In the genomic region with DNA sequence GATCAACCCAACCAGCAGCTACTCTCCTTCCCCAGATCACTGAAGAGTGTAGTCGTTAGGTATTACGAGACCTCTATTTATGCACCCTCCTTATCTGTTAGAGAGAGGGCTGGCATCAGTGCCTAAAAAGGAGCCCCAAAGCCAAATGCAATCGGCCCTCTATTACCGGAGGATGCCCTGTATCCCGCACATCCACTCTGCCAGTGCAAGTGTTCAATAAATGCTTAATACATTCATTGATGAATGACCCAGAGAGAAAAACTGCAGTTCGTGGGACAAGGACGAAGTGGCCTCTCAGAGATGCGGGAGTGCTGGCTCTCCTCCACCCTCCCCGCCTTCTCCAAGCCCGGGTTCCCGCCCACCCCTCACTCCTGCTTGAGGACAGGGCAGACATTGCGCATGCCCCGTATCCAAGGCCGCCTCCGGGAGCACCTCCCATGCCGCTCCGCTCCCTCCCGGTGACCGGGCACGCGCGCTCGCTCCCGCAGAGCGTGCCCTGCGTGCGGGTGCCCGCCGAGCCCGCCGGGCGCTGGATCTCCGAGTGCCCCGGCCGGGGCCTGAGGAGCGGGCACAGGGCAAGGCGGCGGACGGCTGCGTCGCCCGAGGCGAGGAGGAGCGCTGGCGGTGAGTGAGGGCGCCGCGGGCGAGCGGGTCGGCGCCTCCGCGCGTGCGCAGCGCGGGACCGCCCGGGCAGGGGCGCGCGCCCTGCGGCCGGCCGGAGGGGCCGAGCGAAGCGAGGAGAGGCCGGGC, we compare ENCODE assay signal across 8 cellular contexts. TPM values are rescaled to one million over a fixed set of nuclear protein-coding genes. Genes with fewer than 3 reads are reported as not detected.
A peak's percentile ranks its signal among the peaks of the same experiment; 100 is the strongest.
DNase-seq lines count a peak whose midpoint lies in the region; ATAC-seq and TF ChIP-seq lines count a peak whose summit lies in the region.

No MANE protein-coding gene starts in this region.

- DNase-seq in Caki2 (ENCODE audit: low read depth) (peak; percentile 95), LNCaP clone FGC (ENCODE audit: low read depth) (peak; percentile 74), SHP77 (lab: John Stamatoyannopoulos, UW) (peak; percentile 96 to 98), right cardiac atrium (peak; percentile 93 to 97 (median 96)), pons (ENCODE audit: low spot score) (peak; percentile 94), aorta (peak; percentile 92 to 96)

- in situ Hi-C loops in Caki2 (cut with HindIII; ENCODE audit: low pct_unique_long_range_greater_than_20kb, low sequenced_read_pairs) = no loop called here

- H3K27ac ChIP-seq in angular gyrus (ENCODE audit: low read depth, low read length) (peak overlapping the region; percentile 96), right cardiac atrium (ENCODE audit: low read length) (peak overlapping the region; percentile 69), aorta (ENCODE audit: low read depth in 1 of 2, low read length in 2 of 2) (peak overlapping the region; percentile 43 to 84)

- peaks cover 7% of the 10 kb centered on the region for H3K4me1 ChIP-seq in right cardiac atrium (ENCODE audit: control insufficient read depth, insufficient read depth, low read length)
- H3K4me1 ChIP-seq in aorta (ENCODE audit: control insufficient read depth in 1 of 2, insufficient read depth in 2 of 2, low read length in 2 of 2) = peaks cover 0 to 2% of the 10 kb centered on the region in 2 donors

- H3K4me3 ChIP-seq in LNCaP clone FGC (ENCODE audit: low read depth, low read length) = peak overlapping the region; percentile 75
- peak overlapping the region; percentile 85 for H3K4me3 ChIP-seq in right cardiac atrium (ENCODE audit: low read length)
- H3K4me3 ChIP-seq in aorta (ENCODE audit: low read length in 2 of 2) = peak overlapping the region; percentile 62 to 89

- intact Hi-C loops in right cardiac atrium (cut with DNase I) (no loop called here), aorta (cut with DNase I) (no loop called here)

- no peak for TF ChIP-seq CTCF in LNCaP clone FGC (IDR thresholded peaks at IDR 0.05; ENCODE audit: control insufficient read depth, extremely low read depth, insufficient read depth)

- H3K27me3 ChIP-seq in right cardiac atrium (ENCODE audit: control insufficient read depth, insufficient read depth) (no peaks in the 10 kb centered on the region), aorta (ENCODE audit: control insufficient read depth in 1 of 2, insufficient read depth in 2 of 2, low read length in 1 of 2) (no peaks in the 10 kb centered on the region)

- peak; percentile 53 for ATAC-seq in GM21619 (IDR thresholded peaks at IDR 0.05; ENCODE audit: unreplicated experiment)
- ATAC-seq in right cardiac atrium = peak; percentile 98 to 99
- peak; percentile 96 for ATAC-seq in aorta (ENCODE audit: low FRiP score)

- WGBS in right cardiac atrium = under 1% methylated on average over 70 of the region's 70 CpGs
- 0 to 1% methylated on average over 63 to 70 of the region's 70 CpGs for WGBS in aorta, 2 donors

- H3K36me3 ChIP-seq in aorta (ENCODE audit: control insufficient read depth in 1 of 2, insufficient read depth in 2 of 2, low read length in 1 of 2) = no peaks in the 10 kb centered on the region

- H3K9me3 ChIP-seq in right cardiac atrium (ENCODE audit: control insufficient read depth, low read length) (no peaks in the 10 kb centered on the region), aorta (ENCODE audit: control insufficient read depth, low read length) (no peaks in the 10 kb centered on the region)

RNA-seq across cellular contexts. Expression of a gene that starts 27.2 kb away (rescaled TPM):
- 21.7 and 44.2 TPM in 2 replicates for total RNA-seq in Caki2 (2014; rRNA removed; shearing (Covaris generic); ENCODE audit: low replicate concordance)
- 10 to 100 TPM; 24.2 to 34.5 (median 27.8) TPM for total RNA-seq in right cardiac atrium
- 8.7 TPM for polyA plus RNA-seq in right cardiac atrium
- 10 to 100 TPM; 25.0 to 25.6 TPM for total RNA-seq in aorta
- 1 to 10 TPM; 5.1 to 9.5 TPM for polyA plus RNA-seq in aorta

Comparison
In these comparisons a context has a peak if more than half of its experiments do, and no peak if none do; other contexts are left out.
1. Peak in every context shown above with its lines: DNase-seq, ATAC-seq, H3K4me3 ChIP-seq and H3K27ac ChIP-seq.